Comparison of ENCODE assay signal across 25 cellular contexts in genomic region chr15:48175126-48175525, GRCh38. TPM values are rescaled to one million over a fixed set of nuclear protein-coding genes. Genes with fewer than 3 reads are reported as not detected.
DNase-seq lines count a peak whose midpoint lies in the region; ATAC-seq and TF ChIP-seq lines count a peak whose summit lies in the region.
"Had no signal": no experiment of that assay in that cellular context is flagged by ENCODE, and none has a peak within 500 bp of the region (broad histone marks: within the 10 kb centered on the region; RNA-seq: fewer than 3 reads in every experiment).

No MANE protein-coding gene starts in this region.

- TF ChIP-seq POLR2A in ovary (IDR thresholded peaks at IDR 0.05) = no peak

- peaks cover 75% of the 10 kb centered on the region for H3K79me2 ChIP-seq in OCI-LY3 (ENCODE audit: low read length)

- H3K4me1 ChIP-seq in OCI-LY3 (ENCODE audit: low read length) (peaks cover 24% of the 10 kb centered on the region), ovary (ENCODE audit: insufficient read depth) (peaks cover 3% of the 10 kb centered on the region)
- H3K4me1 ChIP-seq: psoas muscle had no signal

- H3K27ac Mint-ChIP-seq in activated CD4-positive, alpha-beta T cell treated with anti-CD3 and anti-CD28 coated beads for 36 hours = no peak overlapping the region
- no peak overlapping the region for H3K27ac Mint-ChIP-seq in stimulated activated naive B cell treated with anti-CD40 and anti-IgM and Interleukin-4, amounts not matched to agents 10 μg/mL and 1 μg/mL and 100 μg/mL, for 72 hours
- no peak overlapping the region for H3K27ac Mint-ChIP-seq in chondrocyte (ENCODE audit: unreplicated experiment)
- H3K27ac Mint-ChIP-seq: activated T-helper 17 cell treated with anti-CD3 and anti-CD28 coated beads, Interleukin-2, amount 50 U/mL, for 72 hours; CD4-positive, CD25-positive, alpha-beta regulatory T cell had no signal

- H3K4me1 Mint-ChIP-seq in activated CD4-positive, alpha-beta T cell treated with anti-CD3 and anti-CD28 coated beads for 36 hours = peaks cover 21% of the 10 kb centered on the region
- H3K4me1 Mint-ChIP-seq in stimulated activated naive B cell treated with anti-CD40 and anti-IgM and Interleukin-4, amounts not matched to agents 10 μg/mL and 1 μg/mL and 100 μg/mL, for 72 hours = peaks cover 7 to 16% of the 10 kb centered on the region in 2 donors
- peaks cover 14% of the 10 kb centered on the region for H3K4me1 Mint-ChIP-seq in chondrocyte (ENCODE audit: low read depth)

- H3K9me3 ChIP-seq in OCI-LY3 (ENCODE audit: insufficient read depth, low read length) (no peaks in the 10 kb centered on the region), ovary (no peaks in the 10 kb centered on the region)
- H3K9me3 ChIP-seq: psoas muscle had no signal

- H4K20me1 ChIP-seq in OCI-LY3 (ENCODE audit: insufficient read depth, low read length) = peaks cover 21% of the 10 kb centered on the region

- no peak for ATAC-seq in activated CD4-positive, alpha-beta T cell treated with anti-CD3 and anti-CD28 coated beads for 36 hours
- ATAC-seq in HG02588 (IDR thresholded peaks at IDR 0.05; ENCODE audit: unreplicated experiment) = peak; percentile 27
- peak; percentile 25 to 31 for ATAC-seq in stimulated activated naive B cell treated with anti-CD40 and anti-IgM and Interleukin-4, amounts not matched to agents 10 μg/mL and 1 μg/mL and 100 μg/mL, for 72 hours (replicated peaks)
- ATAC-seq: activated T-helper 17 cell treated with anti-CD3 and anti-CD28 coated beads, Interleukin-2, amount 50 U/mL, for 72 hours; HCT116; psoas muscle had no signal

- no peak overlapping the region for H3K9ac ChIP-seq in OCI-LY3 (ENCODE audit: low read length)

- H3K36me3 Mint-ChIP-seq in activated CD4-positive, alpha-beta T cell treated with anti-CD3 and anti-CD28 coated beads for 36 hours (ENCODE audit: low read depth) = peaks cover 10% of the 10 kb centered on the region
- H3K36me3 Mint-ChIP-seq in stimulated activated naive B cell treated with anti-CD40 and anti-IgM and Interleukin-4, amounts not matched to agents 10 μg/mL and 1 μg/mL and 100 μg/mL, for 72 hours = peaks cover 8 to 19% of the 10 kb centered on the region in 2 donors
- peaks cover 4% of the 10 kb centered on the region for H3K36me3 Mint-ChIP-seq in chondrocyte (ENCODE audit: low read depth)

- no peak overlapping the region for H3K4me3 ChIP-seq in OCI-LY3 (ENCODE audit: low read length)
- H3K4me3 ChIP-seq in ovary = no peak overlapping the region
- H3K4me3 ChIP-seq: psoas muscle, SK-N-MC had no signal

- peak overlapping the region; percentile 5; the same call in 1 of the 2 replicates for H3K27ac ChIP-seq in OCI-LY3 (ENCODE audit: low read length)
- no peak overlapping the region for H3K27ac ChIP-seq in ovary
- H3K27ac ChIP-seq: 22Rv1, psoas muscle, SK-N-MC had no signal

- POLR2A ChIA-PET in activated CD4-positive, alpha-beta T cell treated with anti-CD3 and anti-CD28 coated beads for 36 hours (lab: Charles Lee) = no interaction called here

- peaks cover 5% of the 10 kb centered on the region for H3K36me3 ChIP-seq in OCI-LY3 (replicated peaks; ENCODE audit: low read depth, low read length)
- no peaks in the 10 kb centered on the region for H3K36me3 ChIP-seq in ovary

- no peaks in the 10 kb centered on the region for H3K27me3 Mint-ChIP-seq in activated CD4-positive, alpha-beta T cell treated with anti-CD3 and anti-CD28 coated beads for 36 hours
- peaks cover under 1% of the 10 kb centered on the region in 2 donors for H3K27me3 Mint-ChIP-seq in stimulated activated naive B cell treated with anti-CD40 and anti-IgM and Interleukin-4, amounts not matched to agents 10 μg/mL and 1 μg/mL and 100 μg/mL, for 72 hours
- no peaks in the 10 kb centered on the region for H3K27me3 Mint-ChIP-seq in chondrocyte (ENCODE audit: low read depth)
- H3K27me3 Mint-ChIP-seq: activated T-helper 17 cell treated with anti-CD3 and anti-CD28 coated beads, Interleukin-2, amount 50 U/mL, for 72 hours had no signal

- peaks cover 7% of the 10 kb centered on the region for H3K9me3 Mint-ChIP-seq in activated CD4-positive, alpha-beta T cell treated with anti-CD3 and anti-CD28 coated beads for 36 hours (ENCODE audit: low read depth)
- peaks cover 0 to 1% of the 10 kb centered on the region in 2 donors for H3K9me3 Mint-ChIP-seq in stimulated activated naive B cell treated with anti-CD40 and anti-IgM and Interleukin-4, amounts not matched to agents 10 μg/mL and 1 μg/mL and 100 μg/mL, for 72 hours
- H3K9me3 Mint-ChIP-seq in chondrocyte (ENCODE audit: low read depth) = peaks cover 18% of the 10 kb centered on the region

- no peak overlapping the region for H2AFZ ChIP-seq in OCI-LY3 (ENCODE audit: low read depth, low read length)

- no peaks in the 10 kb centered on the region for H3K27me3 ChIP-seq in OCI-LY3 (ENCODE audit: low read depth, low read length)
- H3K27me3 ChIP-seq in ovary = no peaks in the 10 kb centered on the region

- 96 to 98% (median 97%) methylated on average over 3 of the region's 3 CpGs for WGBS in ovary, 3 donors

- TF ChIP-seq CTCF in OCI-LY3 (IDR thresholded peaks at IDR 0.05; ENCODE audit: low read depth, low read length) (no peak), ovary (IDR thresholded peaks at IDR 0.05) (no peak), chondrocyte (IDR thresholded peaks at IDR 0.05) (no peak)

- peak; percentile 5 for DNase-seq in activated CD4-positive, alpha-beta T cell treated with anti-CD3 and anti-CD28 coated beads for 36 hours
- no peak for DNase-seq in activated CD4-positive, alpha-beta T cell treated with anti-CD3 and anti-CD28 coated beads for 48 hours
- DNase-seq in stimulated activated naive B cell treated with anti-CD40 and anti-IgM and Interleukin-4, amounts not matched to agents 10 μg/mL and 1 μg/mL and 100 μg/mL, for 72 hours = no peak
- no peak for DNase-seq in T-helper 1 cell
- DNase-seq in ovary = no peak
- no peak for DNase-seq in chondrocyte (ENCODE audit: low spot score)
- DNase-seq: activated CD4-positive, alpha-beta T cell treated with anti-CD3 and anti-CD28 coated beads, Interleukin-2, amount 50 U/mL, for 1 hour; CD4-positive, CD25-positive, alpha-beta regulatory T cell; cerebellar nuclear complex; Kasumi-1; NCI-H1092 treated with DMSO at 0.1 percent for 48 hours; NCI-H1930; NCI-H345; NCI-H774; psoas muscle; stimulated activated CD8-positive, alpha-beta memory T cell treated with anti-CD3 and anti-CD28 coated beads, Interleukin-4, amount 100 ng/mL, for 48 hours; trophoblast cell had no signal

- H3K4me2 ChIP-seq in OCI-LY3 (ENCODE audit: low read length) = peak overlapping the region; percentile 43

- TF ChIP-seq EP300 in ovary (IDR thresholded peaks at IDR 0.05) = no peak

- CTCF ChIA-PET in activated CD4-positive, alpha-beta T cell treated with anti-CD3 and anti-CD28 coated beads for 36 hours (lab: Charles Lee) = no interaction called here

- no peak overlapping the region for H3K4me3 Mint-ChIP-seq in activated CD4-positive, alpha-beta T cell treated with anti-CD3 and anti-CD28 coated beads for 36 hours
- H3K4me3 Mint-ChIP-seq in stimulated activated naive B cell treated with anti-CD40 and anti-IgM and Interleukin-4, amounts not matched to agents 10 μg/mL and 1 μg/mL and 100 μg/mL, for 72 hours = no peak overlapping the region
- H3K4me3 Mint-ChIP-seq in chondrocyte (ENCODE audit: unreplicated experiment) = no peak overlapping the region
- H3K4me3 Mint-ChIP-seq: activated T-helper 17 cell treated with anti-CD3 and anti-CD28 coated beads, Interleukin-2, amount 50 U/mL, for 72 hours had no signal

- intact Hi-C loops in activated CD4-positive, alpha-beta T cell treated with anti-CD3 and anti-CD28 coated beads for 36 hours (cut with DNase I, micrococcal nuclease) = no loop called here
- intact Hi-C loops in ovary (cut with DNase I) = no loop called here

RNA-seq across cellular contexts. Expression of gene MYEF2, which starts 3.0 kb away (rescaled TPM):
- total RNA-seq in activated CD4-positive, alpha-beta T cell treated with anti-CD3 and anti-CD28 coated beads for 36 hours = 10 to 100 TPM; 23.8 to 27.7 TPM
- total RNA-seq in ovary = 10 to 100 TPM in 2 of 7 donors, 1 to 10 TPM in 5; 3.8 to 38.9 (median 5.3) TPM
- 10 to 100 TPM in 1 of 2 donors, 1 to 10 TPM in 1; 1.4 to 11.5 TPM for polyA plus RNA-seq in ovary
- 16.3 to 22.6 TPM (median 20.5 TPM) in 3 replicates for total RNA-seq in chondrocyte

RNA-seq across cellular contexts. Expression of gene CTXN2, which starts 16.3 kb away (rescaled TPM):
- under 1 TPM in 1 of 2 experiments, not detected in 1; 0.05 TPM for total RNA-seq in activated CD4-positive, alpha-beta T cell treated with anti-CD3 and anti-CD28 coated beads for 36 hours
- not detected for total RNA-seq in ovary
- polyA plus RNA-seq in ovary = not detected
- total RNA-seq in chondrocyte = not detected in 3 replicates
- total RNA-seq: CD4-positive, CD25-positive, alpha-beta regulatory T cell; lung microvascular endothelial cell; psoas muscle had no signal
- polyA plus RNA-seq: CD4-positive, CD25-positive, alpha-beta regulatory T cell; psoas muscle had no signal

RNA-seq across cellular contexts. Expression of gene SLC12A1, which starts 31.0 kb away (rescaled TPM):
- total RNA-seq in activated CD4-positive, alpha-beta T cell treated with anti-CD3 and anti-CD28 coated beads for 36 hours = not detected
- not detected for total RNA-seq in ovary
- polyA plus RNA-seq in ovary = not detected
- total RNA-seq in chondrocyte = not detected in 3 replicates
- total RNA-seq: activated T-helper 17 cell treated with anti-CD3 and anti-CD28 coated beads, Interleukin-2, amount 50 U/mL, for 72 hours; CD4-positive, CD25-positive, alpha-beta regulatory T cell; lung microvascular endothelial cell; mucosa of gallbladder; psoas muscle had no signal
- polyA plus RNA-seq: CD4-positive, CD25-positive, alpha-beta regulatory T cell; psoas muscle had no signal

RNA-seq across cellular contexts. Expression of gene SLC24A5, which starts 54.3 kb away (rescaled TPM):
- total RNA-seq in activated CD4-positive, alpha-beta T cell treated with anti-CD3 and anti-CD28 coated beads for 36 hours = not detected
- total RNA-seq in ovary (not detected), chondrocyte (not detected in 3 replicates)
- not detected for polyA plus RNA-seq in ovary
- total RNA-seq: activated T-helper 17 cell treated with anti-CD3 and anti-CD28 coated beads, Interleukin-2, amount 50 U/mL, for 72 hours; CD4-positive, CD25-positive, alpha-beta regulatory T cell; mucosa of gallbladder; psoas muscle had no signal
- polyA plus RNA-seq: CD4-positive, CD25-positive, alpha-beta regulatory T cell; psoas muscle had no signal
